21 cellular contexts compared by ENCODE assay signal in the genomic region with DNA sequence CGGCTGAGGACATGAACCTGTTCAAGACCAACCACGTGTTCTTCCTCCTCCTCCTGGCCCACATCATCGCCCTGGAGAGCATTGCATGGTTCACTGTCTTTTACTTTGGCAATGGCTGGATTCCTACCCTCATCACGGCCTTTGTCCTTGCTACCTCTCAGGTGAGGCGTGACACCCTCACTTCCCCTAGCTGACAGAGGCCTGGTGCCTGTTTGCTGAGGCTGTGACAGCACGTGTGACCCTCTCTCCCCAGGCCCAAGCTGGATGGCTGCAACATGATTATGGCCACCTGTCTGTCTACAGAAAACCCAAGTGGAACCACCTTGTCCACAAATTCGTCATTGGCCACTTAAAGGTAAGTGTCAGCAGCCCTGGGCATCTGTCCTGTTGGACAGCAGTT.
"Had no signal": no experiment of that assay in that cellular context is flagged by ENCODE, and none has a peak within 500 bp of the region (broad histone marks: within the 10 kb centered on the region; RNA-seq: fewer than 3 reads in every experiment).

No MANE protein-coding gene starts in this region.

- DNase-seq: cortex of kidney; dorsolateral prefrontal cortex; effector CD8-positive, alpha-beta T cell; glutamatergic neuron; left cardiac atrium; left ventricle myocardium inferior; mesenchymal stem cell; midbrain; stimulated activated CD4-positive, alpha-beta T cell treated with anti-CD3 and anti-CD28 coated beads, Interleukin-12 subunit alpha, Interleukin-12 subunit beta, amount 100 ng/mL, for 4 hours; stimulated activated naive CD4-positive, alpha-beta T cell; stomach; substantia nigra; thyroid gland; uterus had no signal

- H3K27ac Mint-ChIP-seq: natural killer cell treated with Interleukin-12 subunit alpha and Interleukin-12 subunit beta and Interleukin-15 and Interleukin-18, amount 100 ng/mL, for 72 hours; type B pancreatic cell had no signal

- H3K36me3 Mint-ChIP-seq: natural killer cell treated with Interleukin-12 subunit alpha and Interleukin-12 subunit beta and Interleukin-15 and Interleukin-18, amount 100 ng/mL, for 72 hours had no signal

- H3K27ac ChIP-seq: dorsolateral prefrontal cortex, esophagus muscularis mucosa, gastroesophageal sphincter, stomach, thyroid gland, uterus had no signal

- H3K27me3 Mint-ChIP-seq: natural killer cell treated with Interleukin-12 subunit alpha and Interleukin-12 subunit beta and Interleukin-15 and Interleukin-18, amount 100 ng/mL, for 72 hours; type B pancreatic cell had no signal

- H3K4me3 Mint-ChIP-seq: natural killer cell treated with Interleukin-12 subunit alpha and Interleukin-12 subunit beta and Interleukin-15 and Interleukin-18, amount 100 ng/mL, for 72 hours; type B pancreatic cell had no signal

- H3K9me3 ChIP-seq: esophagus muscularis mucosa, gastroesophageal sphincter, left ventricle myocardium inferior, stomach, thyroid gland, uterus had no signal

- ATAC-seq: gastroesophageal sphincter; left cardiac atrium; natural killer cell treated with Interleukin-12 subunit alpha and Interleukin-12 subunit beta and Interleukin-15 and Interleukin-18, amount 100 ng/mL, for 72 hours; sciatic nerve had no signal

- H3K36me3 ChIP-seq: thyroid gland, uterus had no signal

- H3K27me3 ChIP-seq: dorsolateral prefrontal cortex, esophagus muscularis mucosa, gastroesophageal sphincter, stomach, thyroid gland, uterus had no signal

- FAIRE-seq: keratinocyte had no signal

- H3K9me3 Mint-ChIP-seq: natural killer cell treated with Interleukin-12 subunit alpha and Interleukin-12 subunit beta and Interleukin-15 and Interleukin-18, amount 100 ng/mL, for 72 hours; type B pancreatic cell had no signal

- H3K4me3 ChIP-seq: dorsolateral prefrontal cortex, esophagus muscularis mucosa, gastroesophageal sphincter, left ventricle myocardium inferior, lung, stomach, thyroid gland, uterus had no signal

- H3K4me1 ChIP-seq: thyroid gland, uterus had no signal
